In genomic region chr2:10709290-10709939, GRCh38 we compare ENCODE assay signal across 9 cellular contexts. TPM values are rescaled to one million over a fixed set of nuclear protein-coding genes. Genes with fewer than 3 reads are reported as not detected.
DNase-seq lines count a peak whose midpoint lies in the region; ATAC-seq and TF ChIP-seq lines count a peak whose summit lies in the region.
"Had no signal": no experiment of that assay in that cellular context is flagged by ENCODE, and none has a peak within 500 bp of the region (broad histone marks: within the 10 kb centered on the region; RNA-seq: fewer than 3 reads in every experiment).

No MANE protein-coding gene starts in this region.

- H3K4me3 Mint-ChIP-seq in CD14-positive monocyte (no peak overlapping the region), T-cell (no peak overlapping the region)

- no peaks in the 10 kb centered on the region for H3K36me3 Mint-ChIP-seq in CD14-positive monocyte
- no peaks in the 10 kb centered on the region for H3K36me3 Mint-ChIP-seq in T-cell

- intact Hi-C loops in CD14-positive monocyte (cut with micrococcal nuclease), result no loop called here

- H3K27ac Mint-ChIP-seq in CD14-positive monocyte (no peak overlapping the region), T-cell (no peak overlapping the region)

- no peak overlapping the region for H3K4me3 ChIP-seq in epithelial cell of proximal tubule (ENCODE audit: low read depth, low read length)

- CTCF ChIA-PET in T-cell (lab: Charles Lee), result no interaction called here

- H3K4me1 Mint-ChIP-seq in CD14-positive monocyte (peaks cover 5% of the 10 kb centered on the region), T-cell (peaks cover 8 to 13% (median 8%) of the 10 kb centered on the region in 3 donors)

- H3K9me3 Mint-ChIP-seq in CD14-positive monocyte (peaks cover 0 to 5% (median 0%) of the 10 kb centered on the region in 7 donors), T-cell (no peaks in the 10 kb centered on the region)

- TF ChIP-seq CTCF in GM13977 (IDR thresholded peaks at IDR 0.05; ENCODE audit: extremely low read depth, insufficient read depth, missing control alignments) (peak; percentile 48), epithelial cell of proximal tubule (conservative IDR thresholded peaks at IDR 0.05; ENCODE audit: low read depth, low read length) (peak; percentile 60), CD14-positive monocyte (IDR thresholded peaks at IDR 0.05) (no peak), omental fat pad (IDR thresholded peaks at IDR 0.05) (no peak)

- DNase-seq in A172 (ENCODE audit: low spot score) (peak; percentile 45), GM13977 (ENCODE audit: low spot score) (no peak), NCI-H524 treated with DMSO at 0.1 percent for 48 hours (lab: John Stamatoyannopoulos, UW) (peak; percentile 42), epithelial cell of proximal tubule (ENCODE audit: low read depth) (no peak), cerebellar nuclear complex (lab: John Stamatoyannopoulos, UW) (no peak), CD14-positive monocyte (ENCODE audit: low spot score) (no peak), omental fat pad (ENCODE audit: low spot score) (no peak), T-cell (no peak)
- DNase-seq: stimulated activated CD4-positive, alpha-beta T cell treated with anti-CD3 and anti-CD28 coated beads, Interleukin-4, amount 100 ng/mL, for 4 hours had no signal

- in situ Hi-C loops in GM13977 (cut with MboI; ENCODE audit: low pct_unique_long_range_greater_than_20kb, low sequenced_read_pairs, unreplicated experiment), result no loop called here

- peaks cover 28 to 35% (median 29%) of the 10 kb centered on the region in 3 donors for H3K27me3 Mint-ChIP-seq in CD14-positive monocyte (ENCODE audit: low read depth in 3 of 3)
- peaks cover 37 to 39% of the 10 kb centered on the region in 2 donors for H3K27me3 Mint-ChIP-seq in T-cell

- POLR2A ChIA-PET in T-cell (lab: Charles Lee), result no interaction called here

- no peak for ATAC-seq in omental fat pad (ENCODE audit: low FRiP score)
- no peak for ATAC-seq in T-cell (replicated peaks in 1 of 4)

RNA-seq across cellular contexts. Expression of gene ATP6V1C2, which starts 12.0 kb away (rescaled TPM):
- total RNA-seq in A172 (2014; rRNA removed; shearing (Covaris generic)), result 0.14 and 0.16 TPM in 2 replicates
- total RNA-seq in epithelial cell of proximal tubule (not detected in 2 replicates), omental fat pad (1 to 10 TPM in 2 of 4 donors, under 1 TPM in 2; 0.63 to 4.0 (median 1.3) TPM), T-cell (under 1 TPM in 1 of 5 donors, not detected in 4; 0.36 TPM)
- polyA plus RNA-seq in CD14-positive monocyte, result not detected

RNA-seq across cellular contexts. Expression of gene NOL10, which starts 19.6 kb away (rescaled TPM):
- total RNA-seq in A172 (2014; rRNA removed; shearing (Covaris generic)), result 56.4 and 57.2 TPM in 2 replicates
- total RNA-seq in epithelial cell of proximal tubule, result 28.4 and 35.7 TPM in 2 replicates
- 10 to 100 TPM in 1 of 2 donors, 1 to 10 TPM in 1; 9.9 to 12.8 TPM for polyA plus RNA-seq in CD14-positive monocyte
- 10 to 100 TPM; 21.0 to 64.0 (median 23.8) TPM for total RNA-seq in omental fat pad
- 10 to 100 TPM; 18.4 to 26.0 (median 20.7) TPM for total RNA-seq in T-cell

Comparison
In these comparisons a context has a peak if more than half of its experiments do, and no peak if none do; other contexts are left out.
1. DNase-seq: peak in A172 (single experiment) and NCI-H524 treated with DMSO at 0.1 percent for 48 hours (single experiment); none in GM13977 (single experiment), epithelial cell of proximal tubule (single experiment), cerebellar nuclear complex (0 of 2), CD14-positive monocyte (single experiment), omental fat pad (single experiment) and T-cell (0 of 34).
2. CTCF ChIP-seq: peak in GM13977 (single experiment) and epithelial cell of proximal tubule (single experiment); none in CD14-positive monocyte (single experiment) and omental fat pad (0 of 3).